Comparison of ENCODE assay signal across 9 cellular contexts in genomic region chr13:49635599-49636433, GRCh38. TPM values are rescaled to one million over a fixed set of nuclear protein-coding genes. Genes with fewer than 3 reads are reported as not detected.
DNase-seq lines count a peak whose midpoint lies in the region; ATAC-seq and TF ChIP-seq lines count a peak whose summit lies in the region.
"Had no signal": no experiment of that assay in that cellular context is flagged by ENCODE, and none has a peak within 500 bp of the region (broad histone marks: within the 10 kb centered on the region; RNA-seq: fewer than 3 reads in every experiment).

No MANE protein-coding gene starts in this region.

- no peaks in the 10 kb centered on the region for H3K4me1 ChIP-seq in psoas muscle
- no peaks in the 10 kb centered on the region for H3K4me1 ChIP-seq in MM.1S (ENCODE audit: low read length)

- H3F3A ChIP-seq in MM.1S (ENCODE audit: insufficient read depth, low read length) = no peaks in the 10 kb centered on the region

- H3K27ac ChIP-seq in psoas muscle (no peak overlapping the region), MM.1S (ENCODE audit: low read length) (no peak overlapping the region)

- no peak overlapping the region for H2AFZ ChIP-seq in MM.1S (ENCODE audit: low read length)

- no peaks in the 10 kb centered on the region for H3K27me3 Mint-ChIP-seq in activated CD4-positive, alpha-beta T cell treated with anti-CD3 and anti-CD28 coated beads for 36 hours
- H3K27me3 Mint-ChIP-seq in effector memory CD8-positive, alpha-beta T cell = no peaks in the 10 kb centered on the region

- H3K36me3 ChIP-seq in psoas muscle (ENCODE audit: insufficient read depth in 1 of 2, low read depth in 1 of 2) (no peaks in the 10 kb centered on the region), MM.1S (replicated peaks; ENCODE audit: insufficient read depth, low read length) (no peaks in the 10 kb centered on the region)

- CTCF ChIA-PET in activated CD4-positive, alpha-beta T cell treated with anti-CD3 and anti-CD28 coated beads for 36 hours (lab: Charles Lee) = no interaction called here

- peaks cover 16% of the 10 kb centered on the region for H3K4me1 Mint-ChIP-seq in activated CD4-positive, alpha-beta T cell treated with anti-CD3 and anti-CD28 coated beads for 36 hours
- peaks cover 16% of the 10 kb centered on the region in 2 donors for H3K4me1 Mint-ChIP-seq in effector memory CD8-positive, alpha-beta T cell (ENCODE audit: low read depth in 2 of 2)

- no peaks in the 10 kb centered on the region for H3K9me3 Mint-ChIP-seq in activated CD4-positive, alpha-beta T cell treated with anti-CD3 and anti-CD28 coated beads for 36 hours (ENCODE audit: low read depth)
- H3K9me3 Mint-ChIP-seq in effector memory CD8-positive, alpha-beta T cell = no peaks in the 10 kb centered on the region

- TF ChIP-seq CTCF in psoas muscle (IDR thresholded peaks at IDR 0.05) = no peak
- TF ChIP-seq CTCF in MM.1S (IDR thresholded peaks at IDR 0.05; ENCODE audit: low read length) = no peak
- no peak for TF ChIP-seq CTCF in omental fat pad (IDR thresholded peaks at IDR 0.05)

- peak; percentile 73 for ATAC-seq in activated CD4-positive, alpha-beta T cell treated with anti-CD3 and anti-CD28 coated beads for 36 hours
- ATAC-seq in effector memory CD8-positive, alpha-beta T cell (replicated peaks) = peak; percentile 82
- no peak for ATAC-seq in psoas muscle
- ATAC-seq in HG03354 (IDR thresholded peaks at IDR 0.05; ENCODE audit: poor library complexity, severe bottlenecking, unreplicated experiment) = no peak
- ATAC-seq in omental fat pad (ENCODE audit: low FRiP score) = no peak

- no peaks in the 10 kb centered on the region for H4K20me1 ChIP-seq in MM.1S (ENCODE audit: insufficient read depth, low read length)

- no peaks in the 10 kb centered on the region for H3K36me3 Mint-ChIP-seq in activated CD4-positive, alpha-beta T cell treated with anti-CD3 and anti-CD28 coated beads for 36 hours (ENCODE audit: low read depth)
- H3K36me3 Mint-ChIP-seq in effector memory CD8-positive, alpha-beta T cell (ENCODE audit: insufficient read depth) = no peaks in the 10 kb centered on the region

- H3K9me3 ChIP-seq in psoas muscle (no peaks in the 10 kb centered on the region), MM.1S (replicated peaks; ENCODE audit: insufficient read depth, low read length) (no peaks in the 10 kb centered on the region)

- no peak overlapping the region for H3K27ac Mint-ChIP-seq in activated CD4-positive, alpha-beta T cell treated with anti-CD3 and anti-CD28 coated beads for 36 hours
- peak overlapping the region; percentile 50 to 80 for H3K27ac Mint-ChIP-seq in effector memory CD8-positive, alpha-beta T cell

- peak overlapping the region; percentile 27 for H3K4me3 ChIP-seq in psoas muscle
- no peak overlapping the region for H3K4me3 ChIP-seq in MM.1S (ENCODE audit: low read length)

- H3K9ac ChIP-seq in MM.1S (ENCODE audit: low read length) = no peak overlapping the region

- no peaks in the 10 kb centered on the region for H3K79me2 ChIP-seq in MM.1S (ENCODE audit: low read length)

- no peaks in the 10 kb centered on the region for H3K9me2 ChIP-seq in MM.1S (replicated peaks; ENCODE audit: insufficient read depth, low read length)

- H3K4me3 Mint-ChIP-seq in activated CD4-positive, alpha-beta T cell treated with anti-CD3 and anti-CD28 coated beads for 36 hours = peak overlapping the region; percentile 46
- peak overlapping the region; percentile 59 to 73 for H3K4me3 Mint-ChIP-seq in effector memory CD8-positive, alpha-beta T cell

- POLR2A ChIA-PET in activated CD4-positive, alpha-beta T cell treated with anti-CD3 and anti-CD28 coated beads for 36 hours (lab: Charles Lee) = interaction anchor here (0.6 kb wide), 2 partner anchors 18 to 25 kb away, joined by 3 to 4 read pairs; no protein-coding TSS in a partner anchor

- H3K4me2 ChIP-seq in MM.1S (ENCODE audit: low read depth, low read length) = no peak overlapping the region

- intact Hi-C loops in activated CD4-positive, alpha-beta T cell treated with anti-CD3 and anti-CD28 coated beads for 36 hours (cut with DNase I, micrococcal nuclease) = no loop called here
- intact Hi-C loops in psoas muscle (cut with DNase I) = no loop called here

- peak; percentile 39 for DNase-seq in activated CD4-positive, alpha-beta T cell treated with anti-CD3 and anti-CD28 coated beads for 36 hours
- no peak for DNase-seq in activated CD4-positive, alpha-beta T cell treated with anti-CD3 and anti-CD28 coated beads, Interleukin-2, amount 50 U/mL, for 4 hours
- DNase-seq in NCI-H69 (lab: John Stamatoyannopoulos, UW) (peak; percentile 14), psoas muscle (no peak), MM.1S (no peak), omental fat pad (ENCODE audit: low spot score) (no peak)
- DNase-seq in effector memory CD8-positive, alpha-beta T cell = peak; percentile 19 to 41 (median 20)

- WGBS in psoas muscle, 3 donors = 48 to 54% (median 52%) methylated on average over 10 of the region's 10 CpGs

- H3K27me3 ChIP-seq in psoas muscle (ENCODE audit: insufficient read depth in 3 of 3, low read length in 2 of 3) (no peaks in the 10 kb centered on the region), MM.1S (replicated peaks; ENCODE audit: insufficient read depth, low read length) (no peaks in the 10 kb centered on the region)

RNA-seq across cellular contexts. Expression of gene ARL11, which starts 7.5 kb away (rescaled TPM):
- under 1 TPM; 0.72 to 0.85 TPM for total RNA-seq in activated CD4-positive, alpha-beta T cell treated with anti-CD3 and anti-CD28 coated beads for 36 hours
- under 1 TPM; 0.09 to 0.71 (median 0.19) TPM for total RNA-seq in psoas muscle
- under 1 TPM; 0.09 to 0.14 (median 0.10) TPM for polyA plus RNA-seq in psoas muscle
- 1 to 10 TPM in 3 of 4 donors, under 1 TPM in 1; 0.93 to 4.9 (median 1.6) TPM for total RNA-seq in omental fat pad
- polyA plus RNA-seq: BJ had no signal

RNA-seq across cellular contexts. Expression of gene RCBTB1, which starts 50.5 kb away (rescaled TPM):
- 10 to 100 TPM in 1 of 2 experiments, 1 to 10 TPM in 1; 9.8 to 14.9 TPM for total RNA-seq in activated CD4-positive, alpha-beta T cell treated with anti-CD3 and anti-CD28 coated beads for 36 hours
- total RNA-seq in psoas muscle = 1 to 10 TPM; 5.3 to 8.5 (median 7.4) TPM
- 10 to 100 TPM in 1 of 3 donors, 1 to 10 TPM in 2; 2.2 to 12.6 (median 3.2) TPM for polyA plus RNA-seq in psoas muscle
- 10 to 100 TPM in 3 of 4 donors, 1 to 10 TPM in 1; 8.4 to 17.5 (median 11.1) TPM for total RNA-seq in omental fat pad

RNA-seq across cellular contexts. Expression of gene EBPL, which starts 55.5 kb away (rescaled TPM):
- 10 to 100 TPM; 40.7 to 55.8 TPM for total RNA-seq in activated CD4-positive, alpha-beta T cell treated with anti-CD3 and anti-CD28 coated beads for 36 hours
- total RNA-seq in psoas muscle = 10 to 100 TPM in 1 of 4 donors, 1 to 10 TPM in 3; 6.2 to 10.6 (median 8.4) TPM
- polyA plus RNA-seq in psoas muscle = 1 to 10 TPM; 4.8 to 8.8 (median 7.0) TPM
- total RNA-seq in omental fat pad = 10 to 100 TPM; 36.1 to 51.7 (median 39.6) TPM

Comparison
In these comparisons a context has a peak if more than half of its experiments do, and no peak if none do; other contexts are left out.
1. DNase-seq: peak in activated CD4-positive, alpha-beta T cell treated with anti-CD3 and anti-CD28 coated beads for 36 hours (single experiment), NCI-H69 (single experiment) and effector memory CD8-positive, alpha-beta T cell (3 of 3); none in activated CD4-positive, alpha-beta T cell treated with anti-CD3 and anti-CD28 coated beads, Interleukin-2, amount 50 U/mL, for 4 hours (0 of 2), psoas muscle (0 of 2), MM.1S (single experiment) and omental fat pad (single experiment).
2. ATAC-seq: peak in activated CD4-positive, alpha-beta T cell treated with anti-CD3 and anti-CD28 coated beads for 36 hours (single experiment) and effector memory CD8-positive, alpha-beta T cell (single experiment); none in psoas muscle (0 of 4), HG03354 (single experiment) and omental fat pad (single experiment).